ENCODE assay signal across 8 cellular contexts in the genomic region with DNA sequence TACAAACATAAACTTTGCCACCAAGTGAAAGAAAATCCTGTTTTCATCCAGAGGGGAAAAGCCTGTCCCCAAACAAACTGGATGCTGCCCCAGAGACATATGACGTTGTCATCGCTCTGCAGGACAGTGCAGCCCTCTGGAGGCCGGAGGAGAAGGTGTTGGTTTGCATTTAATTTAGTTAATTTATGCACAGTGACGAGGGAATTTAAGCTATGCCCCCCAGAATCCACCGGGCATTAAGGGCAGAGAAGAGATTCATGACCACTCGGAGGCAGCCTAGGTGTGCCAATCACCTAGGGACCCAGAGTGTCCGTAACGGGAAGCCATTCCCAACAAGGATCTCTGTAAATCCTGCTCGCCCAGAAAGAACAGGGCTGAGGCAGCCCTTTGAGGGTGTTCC. TPM values are rescaled to one million over a fixed set of nuclear protein-coding genes. Genes with fewer than 3 reads are reported as not detected.
A peak's percentile ranks its signal among the peaks of the same experiment; 100 is the strongest.
DNase-seq lines count a peak whose midpoint lies in the region; ATAC-seq and TF ChIP-seq lines count a peak whose summit lies in the region.

No MANE protein-coding gene starts in this region.

- DNase-seq in DMS 273 treated with DMSO at 0.1 percent for 48 hours (lab: John Stamatoyannopoulos, UW) (peak; percentile 6), breast epithelium (ENCODE audit: low spot score in 2 of 2) (no peak), left lung (peak in 1 of 2 donors; percentile 41), NCI-H446 treated with DMSO at 0.1 percent for 48 hours (lab: John Stamatoyannopoulos, UW) (no peak)
- no peak for DNase-seq in activated T-cell treated with anti-CD3 and anti-CD28 coated beads, Interleukin-2, amount 50 U/mL, for 4 hours
- DNase-seq in activated naive CD8-positive, alpha-beta T cell treated with anti-CD3 and anti-CD28 coated beads, Interleukin-2, amount 50 U/mL, for 24 hours, result no peak

- TF ChIP-seq CTCF in breast epithelium (IDR thresholded peaks at IDR 0.05) (peak in 2 of 3 donors; percentile 14 to 27), left lung (IDR thresholded peaks at IDR 0.05) (peak in 1 of 2 donors; percentile 9)

- H3K4me3 ChIP-seq in HUES48 (ENCODE audit: low read depth, low read length), result no peak overlapping the region
- peak overlapping the region; percentile 24 to 61 (median 43) for H3K4me3 ChIP-seq in breast epithelium
- peak overlapping the region; percentile 0 to 4 for H3K4me3 ChIP-seq in left lung

- peak; percentile 75 for ATAC-seq in left lung
- ATAC-seq in HG02623 (IDR thresholded peaks at IDR 0.05; ENCODE audit: unreplicated experiment), result no peak
- ATAC-seq in activated T-cell treated with anti-CD3 and anti-CD28 coated beads, Interleukin-2, amount 50 U/mL, for 4 hours, result no peak
- no peak for ATAC-seq in activated naive CD8-positive, alpha-beta T cell treated with anti-CD3 and anti-CD28 coated beads, Interleukin-2, amount 50 U/mL, for 24 hours

- intact Hi-C loops in breast epithelium (cut with DNase I; ENCODE audit: low total_unique reads) (no loop called here), left lung (cut with DNase I) (no loop called here)

- H3K27ac ChIP-seq in HUES48 (ENCODE audit: low read depth, low read length) (peak overlapping the region; percentile 25), breast epithelium (peak overlapping the region in 1 of 2 donors; percentile 30), left lung (peak overlapping the region in 1 of 2 donors; percentile 11)

- H3K4me1 ChIP-seq in HUES48 (ENCODE audit: control insufficient read depth, insufficient read depth, low read length) (peaks cover 30% of the 10 kb centered on the region), breast epithelium (no peaks in the 10 kb centered on the region), left lung (peaks cover 12 to 25% of the 10 kb centered on the region in 2 donors)

- H3K36me3 ChIP-seq in HUES48 (ENCODE audit: control insufficient read depth, insufficient read depth, low read length) (no peaks in the 10 kb centered on the region), breast epithelium (no peaks in the 10 kb centered on the region), left lung (no peaks in the 10 kb centered on the region)

- no peaks in the 10 kb centered on the region for H3K36me3 Mint-ChIP-seq in activated T-cell treated with anti-CD3 and anti-CD28 coated beads, Interleukin-2, amount 50 U/mL, for 4 hours (ENCODE audit: insufficient read depth)
- no peaks in the 10 kb centered on the region for H3K36me3 Mint-ChIP-seq in activated naive CD8-positive, alpha-beta T cell treated with anti-CD3 and anti-CD28 coated beads, Interleukin-2, amount 50 U/mL, for 24 hours (ENCODE audit: low read depth)

- H3K9ac ChIP-seq in HUES48 (ENCODE audit: low read depth, low read length), result no peak overlapping the region

- no peaks in the 10 kb centered on the region for H3K27me3 Mint-ChIP-seq in activated T-cell treated with anti-CD3 and anti-CD28 coated beads, Interleukin-2, amount 50 U/mL, for 4 hours (ENCODE audit: low read depth)
- no peaks in the 10 kb centered on the region for H3K27me3 Mint-ChIP-seq in activated naive CD8-positive, alpha-beta T cell treated with anti-CD3 and anti-CD28 coated beads, Interleukin-2, amount 50 U/mL, for 24 hours

- no peaks in the 10 kb centered on the region for H3K27me3 ChIP-seq in HUES48 (ENCODE audit: control insufficient read depth, insufficient read depth, low read length)
- H3K27me3 ChIP-seq in breast epithelium, result no peaks in the 10 kb centered on the region
- H3K27me3 ChIP-seq in left lung, result no peaks in the 10 kb centered on the region

- no peaks in the 10 kb centered on the region for H3K4me1 Mint-ChIP-seq in activated T-cell treated with anti-CD3 and anti-CD28 coated beads, Interleukin-2, amount 50 U/mL, for 4 hours (ENCODE audit: low read depth)
- peaks cover 5% of the 10 kb centered on the region for H3K4me1 Mint-ChIP-seq in activated naive CD8-positive, alpha-beta T cell treated with anti-CD3 and anti-CD28 coated beads, Interleukin-2, amount 50 U/mL, for 24 hours

- no peak overlapping the region for H3K4me3 Mint-ChIP-seq in activated T-cell treated with anti-CD3 and anti-CD28 coated beads, Interleukin-2, amount 50 U/mL, for 4 hours
- H3K4me3 Mint-ChIP-seq in activated naive CD8-positive, alpha-beta T cell treated with anti-CD3 and anti-CD28 coated beads, Interleukin-2, amount 50 U/mL, for 24 hours, result no peak overlapping the region

- TF ChIP-seq POLR2A in breast epithelium (IDR thresholded peaks at IDR 0.05), result no peak

- no peak overlapping the region for H3K27ac Mint-ChIP-seq in activated naive CD8-positive, alpha-beta T cell treated with anti-CD3 and anti-CD28 coated beads, Interleukin-2, amount 50 U/mL, for 24 hours

- no peaks in the 10 kb centered on the region for H3K9me3 Mint-ChIP-seq in activated T-cell treated with anti-CD3 and anti-CD28 coated beads, Interleukin-2, amount 50 U/mL, for 4 hours
- no peaks in the 10 kb centered on the region for H3K9me3 Mint-ChIP-seq in activated naive CD8-positive, alpha-beta T cell treated with anti-CD3 and anti-CD28 coated beads, Interleukin-2, amount 50 U/mL, for 24 hours

- H3K9me3 ChIP-seq in HUES48 (ENCODE audit: control insufficient read depth, insufficient read depth, low read length), result no peaks in the 10 kb centered on the region
- H3K9me3 ChIP-seq in breast epithelium, result no peaks in the 10 kb centered on the region
- H3K9me3 ChIP-seq in left lung, result no peaks in the 10 kb centered on the region

RNA-seq across cellular contexts. Expression of a gene that starts 45.1 kb away (rescaled TPM):
- total RNA-seq in breast epithelium (10 to 100 TPM in 2 of 3 donors, 1 to 10 TPM in 1; 6.9 to 15.5 (median 12.8) TPM), left lung (10 to 100 TPM in 1 of 2 donors, 1 to 10 TPM in 1; 9.6 to 17.0 TPM)
- under 1 TPM; 0.61 to 0.71 (median 0.66) TPM for total RNA-seq in activated T-cell treated with anti-CD3 and anti-CD28 coated beads, Interleukin-2, amount 50 U/mL, for 4 hours

Comparison
In these comparisons a context has a peak if more than half of its experiments do, and no peak if none do; other contexts are left out.
1. RNA of a gene that starts 45.1 kb away (total RNA-seq): 9.6 to 17.0 TPM in left lung and 6.9 to 15.5 TPM in breast epithelium; 0.61 to 0.71 TPM in activated T-cell treated with anti-CD3 and anti-CD28 coated beads, Interleukin-2, amount 50 U/mL, for 4 hours; every median in the first group is over 4 times any median in the second.